In genomic region chr3:22981176-22981575, GRCh38 we compare ENCODE assay signal across 18 cellular contexts.
"Had no signal": no experiment of that assay in that cellular context is flagged by ENCODE, and none has a peak within 500 bp of the region (broad histone marks: within the 10 kb centered on the region; RNA-seq: fewer than 3 reads in every experiment).

No MANE protein-coding gene starts in this region.

- H3K4me2 ChIP-seq: hepatocyte had no signal

- H3K4me1 ChIP-seq: breast epithelium, lower lobe of right lung, sigmoid colon had no signal

- H3K36me3 Mint-ChIP-seq: activated naive CD4-positive, alpha-beta T cell treated with anti-CD3 and anti-CD28 coated beads, Interleukin-2, amount 50 U/mL, for 24 hours had no signal

- H3K9me3 Mint-ChIP-seq: activated naive CD4-positive, alpha-beta T cell treated with anti-CD3 and anti-CD28 coated beads, Interleukin-2, amount 50 U/mL, for 24 hours; neural crest cell had no signal

- DNase-seq: activated CD4-positive, alpha-beta T cell treated with anti-CD3 and anti-CD28 coated beads, Interleukin-2, amount 50 U/mL, for 4 hours; activated gamma-delta T cell; cerebellar nuclear complex; effector memory CD4-positive, alpha-beta T cell; foreskin fibroblast; left colon; lower lobe of right lung; midbrain; sigmoid colon; stimulated activated CD8-positive, alpha-beta memory T cell treated with anti-CD3 and anti-CD28 coated beads, Interleukin-4, amount 100 ng/mL, for 48 hours; stimulated activated naive CD4-positive, alpha-beta T cell; T-helper 2 cell; thyroid gland had no signal

- H2AFZ ChIP-seq: hepatocyte had no signal

- H3K4me1 Mint-ChIP-seq: neural crest cell had no signal

- H3K4me3 ChIP-seq: breast epithelium, hepatocyte, lower lobe of right lung, sigmoid colon, thyroid gland had no signal

- H3K4me3 Mint-ChIP-seq: activated naive CD4-positive, alpha-beta T cell treated with anti-CD3 and anti-CD28 coated beads, Interleukin-2, amount 50 U/mL, for 24 hours; dendritic cell treated with granulocyte-macrophage colony-stimulating factor and Interleukin-4, amounts not matched to agents 40 ng/mL and 50 ng/mL, for 4 days; neural crest cell had no signal

- H3K79me2 ChIP-seq: hepatocyte had no signal

- H3K27me3 Mint-ChIP-seq: activated naive CD4-positive, alpha-beta T cell treated with anti-CD3 and anti-CD28 coated beads, Interleukin-2, amount 50 U/mL, for 24 hours; dendritic cell treated with granulocyte-macrophage colony-stimulating factor and Interleukin-4, amounts not matched to agents 40 ng/mL and 50 ng/mL, for 4 days had no signal

- ATAC-seq: left colon had no signal

- H3K36me3 ChIP-seq: breast epithelium, lower lobe of right lung, sigmoid colon, thyroid gland had no signal

- H3K27ac Mint-ChIP-seq: activated naive CD4-positive, alpha-beta T cell treated with anti-CD3 and anti-CD28 coated beads, Interleukin-2, amount 50 U/mL, for 24 hours; dendritic cell treated with granulocyte-macrophage colony-stimulating factor and Interleukin-4, amounts not matched to agents 40 ng/mL and 50 ng/mL, for 4 days had no signal

- H3K27me3 ChIP-seq: breast epithelium, hepatocyte, sigmoid colon, thyroid gland had no signal

- H3K27ac ChIP-seq: breast epithelium, lower lobe of right lung, sigmoid colon, thyroid gland had no signal

- H3K9me3 ChIP-seq: lower lobe of right lung, thyroid gland had no signal
